15 cellular contexts compared by ENCODE assay signal in the genomic region with DNA sequence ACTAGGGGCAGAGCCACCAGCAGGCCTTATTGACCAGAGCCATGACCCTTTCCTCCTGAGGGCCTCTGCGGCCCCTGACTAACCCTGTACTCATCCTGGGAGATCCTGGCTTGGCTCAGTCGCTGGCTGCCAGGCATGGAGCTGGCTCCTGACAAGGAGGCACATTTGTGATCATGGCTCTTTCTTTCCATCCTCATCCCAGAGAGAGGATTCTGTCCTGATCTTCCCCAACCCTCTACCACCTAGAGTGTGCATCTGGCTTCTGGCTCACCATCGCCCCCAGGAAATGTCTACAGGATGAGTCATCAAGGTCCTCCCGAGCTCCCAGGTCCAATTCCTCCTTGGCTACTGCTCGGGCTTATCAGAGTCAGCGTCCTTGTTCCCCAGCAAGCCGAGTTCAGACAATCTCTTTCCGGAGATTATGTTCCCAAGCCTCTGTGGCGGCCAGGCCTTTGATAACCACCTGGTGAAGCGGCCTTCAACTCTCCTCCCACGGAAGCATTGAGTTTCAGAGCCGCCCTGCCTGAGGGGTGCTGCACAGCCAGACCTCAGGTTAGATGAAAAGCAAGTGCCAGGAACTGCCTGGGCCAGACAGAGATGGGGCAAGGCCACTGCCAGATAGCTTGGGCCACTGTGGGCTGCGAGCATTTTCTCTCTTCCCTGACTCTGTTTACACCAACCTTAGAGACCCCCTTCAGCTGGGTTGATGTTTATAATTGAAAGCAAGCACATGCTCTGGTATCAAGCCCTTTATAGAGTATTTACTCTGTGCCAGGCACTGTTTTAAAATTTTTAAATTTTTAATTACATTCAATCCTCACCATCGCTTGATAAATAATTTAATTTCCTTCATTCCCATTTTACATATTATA. TPM values are rescaled to one million over a fixed set of nuclear protein-coding genes. Genes with fewer than 3 reads are reported as not detected.
DNase-seq lines count a peak whose midpoint lies in the region; ATAC-seq, FAIRE-seq and TF ChIP-seq lines count a peak whose summit lies in the region.
"Had no signal": no experiment of that assay in that cellular context is flagged by ENCODE, and none has a peak within 500 bp of the region (broad histone marks: within the 10 kb centered on the region; RNA-seq: fewer than 3 reads in every experiment).

No MANE protein-coding gene starts in this region.

- peak; percentile 50 for DNase-seq in H54 (ENCODE audit: insufficient read length, low spot score)
- peak; percentile 92 for DNase-seq in RCC 7860 (ENCODE audit: low spot score)
- DNase-seq in dermis blood vessel endothelial cell: peak; percentile 6
- DNase-seq in pancreas: peak; percentile 70 to 89 (median 87)
- DNase-seq in SK-N-DZ (ENCODE audit: low spot score): no peak
- no peak for DNase-seq in retina
- DNase-seq in NCI-H1930 (lab: John Stamatoyannopoulos, UW): no peak
- DNase-seq: activated gamma-delta T cell treated with Interleukin-2 at 50 U/mL for 16 hours; effector memory CD8-positive, alpha-beta T cell; GOT3; immature natural killer cell; NCI-H1105 treated with DMSO at 0.1 percent for 48 hours; stimulated activated naive CD8-positive, alpha-beta T cell treated with anti-CD3 and anti-CD28 coated beads, Interleukin-15, amount 100 ng/mL, for 72 hours had no signal

- H3K9me3 ChIP-seq in pancreas: no peaks in the 10 kb centered on the region

- no peak for TF ChIP-seq CTCF in pancreas (IDR thresholded peaks at IDR 0.05)

- peak overlapping the region in 3 of 4 donors; percentile 6 to 71 (median 61) for H3K27ac ChIP-seq in pancreas

- FAIRE-seq in H54 (lab: Jason Lieb, UNC) (no peak), RCC 7860 (lab: Jason Lieb, UNC) (peak; percentile 89), pancreas (lab: Jason Lieb, UNC) (no peak)
- FAIRE-seq: G401.6 had no signal

- ATAC-seq in pancreas: peak; percentile 89 to 94 (median 91)
- ATAC-seq in esophagus mucosa: no peak
- ATAC-seq: effector memory CD8-positive, alpha-beta T cell; stimulated activated naive CD8-positive, alpha-beta T cell treated with anti-CD3 and anti-CD28 coated beads, Interleukin-15, amount 100 ng/mL, for 72 hours had no signal

- intact Hi-C loops in pancreas (cut with DNase I): no loop called here

- no peak overlapping the region for H3K4me3 ChIP-seq in pancreas

- 25 to 27% methylated on average over 14 of the region's 14 CpGs for WGBS in pancreas, 2 donors

- H3K36me3 ChIP-seq in pancreas: no peaks in the 10 kb centered on the region

- TF ChIP-seq POLR2A in H54 (IDR thresholded peaks at IDR 0.05; ENCODE audit: low read depth, low read length): no peak

- peaks cover 17 to 27% (median 19%) of the 10 kb centered on the region in 3 donors for H3K4me1 ChIP-seq in pancreas

- H3K27me3 ChIP-seq in pancreas: no peaks in the 10 kb centered on the region

RNA-seq across cellular contexts. Expression of a gene that starts 44.3 kb away (rescaled TPM):
- 71.5 and 86.7 TPM in 2 replicates for total RNA-seq in dermis blood vessel endothelial cell
- 10 to 100 TPM; 17.3 to 27.2 (median 18.8) TPM for total RNA-seq in pancreas
- polyA plus RNA-seq in pancreas: 10 to 100 TPM; 14.7 to 29.0 TPM
- 51.1 TPM for total RNA-seq in esophagus mucosa
- polyA plus RNA-seq in SK-N-DZ (2014; cell fraction: cytosol; rRNA removed): 86.4 and 106 TPM in 2 replicates
- polyA plus RNA-seq in SK-N-DZ (2014; cell fraction: nucleus; rRNA removed): 51.3 and 57.5 TPM in 2 replicates

Comparison
In these comparisons a context has a peak if more than half of its experiments do, and no peak if none do; other contexts are left out.
1. DNase-seq: peak in H54 (single experiment), RCC 7860 (single experiment), dermis blood vessel endothelial cell (single experiment) and pancreas (6 of 6); none in SK-N-DZ (single experiment), retina (single experiment) and NCI-H1930 (0 of 2).